Comparison of ENCODE assay signal across 17 cellular contexts in the genomic region with DNA sequence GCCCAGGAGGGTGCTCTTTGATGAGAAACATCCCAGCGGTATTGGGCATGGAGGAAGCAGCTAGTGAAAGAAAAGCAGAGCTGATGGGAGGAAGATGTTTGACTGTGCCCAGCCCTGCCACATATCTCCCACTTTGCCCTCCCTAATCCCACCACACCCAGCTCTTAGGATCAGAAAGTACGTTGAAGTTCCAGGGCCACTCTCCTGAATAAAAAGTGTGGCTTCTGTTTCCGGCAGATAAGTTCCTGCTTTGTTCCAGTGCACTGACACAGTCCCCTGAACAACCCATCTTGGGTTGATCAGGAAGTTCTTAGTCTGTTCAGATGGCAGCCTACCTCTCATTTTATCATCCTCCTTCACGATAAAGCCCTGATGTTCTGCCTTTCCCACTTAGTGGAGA. TPM values are rescaled to one million over a fixed set of nuclear protein-coding genes. Genes with fewer than 3 reads are reported as not detected.
DNase-seq lines count a peak whose midpoint lies in the region; ATAC-seq and TF ChIP-seq lines count a peak whose summit lies in the region.
"Had no signal": no experiment of that assay in that cellular context is flagged by ENCODE, and none has a peak within 500 bp of the region (broad histone marks: within the 10 kb centered on the region; RNA-seq: fewer than 3 reads in every experiment).

No MANE protein-coding gene starts in this region.

- H2AFZ ChIP-seq in PC-9 (no peak overlapping the region), parathyroid adenoma (no peak overlapping the region)

- H3K27me3 Mint-ChIP-seq in CD8-positive, alpha-beta T cell (ENCODE audit: low read depth): no peaks in the 10 kb centered on the region
- peaks cover 0 to 3% (median 3%) of the 10 kb centered on the region in 3 donors for H3K27me3 Mint-ChIP-seq in immature natural killer cell (ENCODE audit: low read depth in 3 of 3)
- H3K27me3 Mint-ChIP-seq: activated CD4-positive, alpha-beta T cell treated with anti-CD3 and anti-CD28 coated beads, Interleukin-2, amount 10 ng/mL, durations not matched to agents 7 days and 5 days; stimulated activated naive CD8-positive, alpha-beta T cell treated with anti-CD3 and anti-CD28 coated beads, Interleukin-15, amount 100 ng/mL, for 72 hours had no signal

- intact Hi-C loops in CD8-positive, alpha-beta T cell (cut with DNase I, micrococcal nuclease): no loop called here
- intact Hi-C loops in PC-9 (cut with micrococcal nuclease; ENCODE audit: unreplicated experiment): no loop called here

- ATAC-seq in CD8-positive, alpha-beta T cell: no peak
- ATAC-seq in HG03045 (IDR thresholded peaks at IDR 0.05; ENCODE audit: unreplicated experiment) (no peak), GM19328 (IDR thresholded peaks at IDR 0.05; ENCODE audit: unreplicated experiment) (no peak), HG03460 (IDR thresholded peaks at IDR 0.05; ENCODE audit: unreplicated experiment) (no peak)
- ATAC-seq: stimulated activated naive CD8-positive, alpha-beta T cell treated with anti-CD3 and anti-CD28 coated beads, Interleukin-15, amount 100 ng/mL, for 72 hours had no signal

- CTCF ChIA-PET in CD8-positive, alpha-beta T cell (lab: Charles Lee): interaction anchor here (0.6 kb wide), 1 partner anchor 671 kb away, joined by 4 read pairs; no protein-coding TSS in a partner anchor
- CTCF ChIA-PET in PC-9 (lab: Charles Lee): no interaction called here

- TF ChIP-seq CTCF in CD8-positive, alpha-beta T cell (IDR thresholded peaks at IDR 0.05): no peak
- TF ChIP-seq CTCF in PC-9 (conservative IDR thresholded peaks at IDR 0.05): no peak
- no peak for TF ChIP-seq CTCF in parathyroid adenoma (IDR thresholded peaks at IDR 0.05)

- H3K4me3 Mint-ChIP-seq in CD8-positive, alpha-beta T cell: no peak overlapping the region
- H3K4me3 Mint-ChIP-seq in immature natural killer cell: no peak overlapping the region
- H3K4me3 Mint-ChIP-seq: activated CD4-positive, alpha-beta T cell treated with anti-CD3 and anti-CD28 coated beads, Interleukin-2, amount 10 ng/mL, durations not matched to agents 7 days and 5 days; brain; stimulated activated naive CD8-positive, alpha-beta T cell treated with anti-CD3 and anti-CD28 coated beads, Interleukin-15, amount 100 ng/mL, for 72 hours had no signal

- POLR2A ChIA-PET in CD8-positive, alpha-beta T cell (lab: Charles Lee): no interaction called here
- POLR2A ChIA-PET in PC-9 (lab: Charles Lee; ENCODE audit: unreplicated experiment): no interaction called here

- BruUV-seq in PC-9 (replicated peaks; lab: Mats Ljungman, UMichigan): no TSS peak

- H3K36me3 ChIP-seq in CD8-positive, alpha-beta T cell (ENCODE audit: insufficient read depth, low read length): no peaks in the 10 kb centered on the region
- H3K36me3 ChIP-seq in PC-9 (ENCODE audit: low read depth): 0 out of 2 replicates have a peak, but pooled peaks cover 9% of the 10 kb centered on the region
- no peaks in the 10 kb centered on the region for H3K36me3 ChIP-seq in parathyroid adenoma (ENCODE audit: control insufficient read depth, insufficient read depth, low read length)

- H4K20me1 ChIP-seq in PC-9 (ENCODE audit: insufficient read depth): no peaks in the 10 kb centered on the region

- peaks cover 15% of the 10 kb centered on the region for H3K4me1 ChIP-seq in CD8-positive, alpha-beta T cell (ENCODE audit: insufficient read depth, low read length)
- peaks cover 60% of the 10 kb centered on the region for H3K4me1 ChIP-seq in PC-9 (replicated peaks; ENCODE audit: insufficient read depth)
- peaks cover 58% of the 10 kb centered on the region for H3K4me1 ChIP-seq in parathyroid adenoma

- H3K27me3 ChIP-seq in CD8-positive, alpha-beta T cell (ENCODE audit: insufficient read depth, low read length): no peaks in the 10 kb centered on the region
- H3K27me3 ChIP-seq in PC-9 (ENCODE audit: insufficient read depth, low read depth): no peaks in the 10 kb centered on the region
- H3K27me3 ChIP-seq in parathyroid adenoma (ENCODE audit: control insufficient read depth, insufficient read depth, low read length): no peaks in the 10 kb centered on the region
- H3K27me3 ChIP-seq: esophagus muscularis mucosa had no signal

- peaks cover 21% of the 10 kb centered on the region for H3K4me1 Mint-ChIP-seq in CD8-positive, alpha-beta T cell (ENCODE audit: low read depth)
- H3K4me1 Mint-ChIP-seq in immature natural killer cell: peaks cover 9 to 10% of the 10 kb centered on the region in 2 donors

- H3K9me2 ChIP-seq in PC-9 (ENCODE audit: insufficient read depth): no peaks in the 10 kb centered on the region

- peaks cover 41% of the 10 kb centered on the region for H3F3A ChIP-seq in PC-9 (ENCODE audit: insufficient read depth, low read depth)

- DNase-seq in CD8-positive, alpha-beta T cell: no peak
- DNase-seq in PC-9 (no peak), ecto neural progenitor cell (ENCODE audit: low spot score) (peak; percentile 43), immature natural killer cell (no peak)
- DNase-seq: activated CD4-positive, alpha-beta T cell treated with anti-CD3 and anti-CD28 coated beads, Interleukin-2, amount 10 ng/mL, durations not matched to agents 7 days and 5 days; C1 segment of cervical spinal cord; NCI-H1694 treated with DMSO at 0.1 percent for 48 hours; NCI-H82; stimulated activated CD4-positive, alpha-beta T cell treated with anti-CD3 and anti-CD28 coated beads, Interleukin-4, amount 100 ng/mL, for 1 hour; stimulated activated naive CD8-positive, alpha-beta T cell treated with anti-CD3 and anti-CD28 coated beads, Interleukin-15, amount 100 ng/mL, for 72 hours had no signal

- H3K27ac Mint-ChIP-seq in CD8-positive, alpha-beta T cell: peak overlapping the region; percentile 62
- peak overlapping the region in 1 of 6 donors; percentile 24 for H3K27ac Mint-ChIP-seq in immature natural killer cell
- H3K27ac Mint-ChIP-seq: activated CD4-positive, alpha-beta T cell treated with anti-CD3 and anti-CD28 coated beads, Interleukin-2, amount 10 ng/mL, durations not matched to agents 7 days and 5 days; activated T-helper 2 cell treated with anti-CD3 and anti-CD28 coated beads, Interferon-gamma antibody, Interleukin-2, Interleukin-4, amounts not matched to agents 10 μg/mL and 5 μg/mL and 100 μg/mL, durations not matched to agents 14 hours and 24 hours and 36 hours; stimulated activated naive CD8-positive, alpha-beta T cell treated with anti-CD3 and anti-CD28 coated beads, Interleukin-15, amount 100 ng/mL, for 72 hours had no signal

- no peak overlapping the region for H3K4me3 ChIP-seq in CD8-positive, alpha-beta T cell (ENCODE audit: low read depth, low read length)
- H3K4me3 ChIP-seq in PC-9: no peak overlapping the region
- no peak overlapping the region for H3K4me3 ChIP-seq in parathyroid adenoma (ENCODE audit: low read depth, low read length)
- H3K4me3 ChIP-seq: esophagus muscularis mucosa had no signal

- peaks cover 12% of the 10 kb centered on the region for H3K79me2 ChIP-seq in PC-9 (ENCODE audit: low read depth)
- H3K79me2 ChIP-seq in parathyroid adenoma: no peaks in the 10 kb centered on the region

- peaks cover 66% of the 10 kb centered on the region for H3K36me3 Mint-ChIP-seq in CD8-positive, alpha-beta T cell
- H3K36me3 Mint-ChIP-seq in immature natural killer cell: no peaks in the 10 kb centered on the region

- no peak overlapping the region for H3K9ac ChIP-seq in parathyroid adenoma

- H3K9me3 ChIP-seq in CD8-positive, alpha-beta T cell (ENCODE audit: low read length): no peaks in the 10 kb centered on the region
- H3K9me3 ChIP-seq in PC-9 (ENCODE audit: insufficient read depth, low read depth) (no peaks in the 10 kb centered on the region), parathyroid adenoma (ENCODE audit: control insufficient read depth, low read length) (no peaks in the 10 kb centered on the region)
- H3K9me3 ChIP-seq: esophagus muscularis mucosa had no signal

- no peak overlapping the region for H3K27ac ChIP-seq in CD8-positive, alpha-beta T cell (ENCODE audit: low read depth, low read length)
- peak overlapping the region; percentile 93; the same call in 1 of the 2 replicates for H3K27ac ChIP-seq in PC-9
- H3K27ac ChIP-seq in parathyroid adenoma: peak overlapping the region; percentile 53

- H3K4me2 ChIP-seq in PC-9 (no peak overlapping the region), parathyroid adenoma (ENCODE audit: low read length) (no peak overlapping the region)

- no peaks in the 10 kb centered on the region for H3K9me3 Mint-ChIP-seq in CD8-positive, alpha-beta T cell
- no peaks in the 10 kb centered on the region for H3K9me3 Mint-ChIP-seq in immature natural killer cell
- H3K9me3 Mint-ChIP-seq: activated CD4-positive, alpha-beta T cell treated with anti-CD3 and anti-CD28 coated beads, Interleukin-2, amount 10 ng/mL, durations not matched to agents 7 days and 5 days; activated T-helper 2 cell treated with anti-CD3 and anti-CD28 coated beads, Interferon-gamma antibody, Interleukin-2, Interleukin-4, amounts not matched to agents 10 μg/mL and 5 μg/mL and 100 μg/mL, durations not matched to agents 14 hours and 24 hours and 36 hours; brain; stimulated activated naive CD8-positive, alpha-beta T cell treated with anti-CD3 and anti-CD28 coated beads, Interleukin-15, amount 100 ng/mL, for 72 hours had no signal

RNA-seq across cellular contexts. Expression of a gene that starts 16.5 kb away (rescaled TPM):
- 10 to 100 TPM; 32.8 to 37.0 TPM for total RNA-seq in CD8-positive, alpha-beta T cell
- 34.1 and 42.7 TPM in 2 replicates for total RNA-seq in PC-9 (2021)
- polyA plus RNA-seq in immature natural killer cell: 1 to 10 TPM in 2 of 3 donors, not detected in 1; 3.0 to 3.1 TPM

RNA-seq across cellular contexts. Expression of a gene that starts 52.2 kb away (rescaled TPM):
- 1 to 10 TPM; 4.3 to 4.5 TPM for total RNA-seq in CD8-positive, alpha-beta T cell
- total RNA-seq in PC-9 (2021): 15.8 and 16.1 TPM in 2 replicates
- 10 to 100 TPM; 31.3 to 36.6 (median 33.1) TPM for polyA plus RNA-seq in immature natural killer cell

RNA-seq across cellular contexts. Expression of a gene that starts 52.5 kb away (rescaled TPM):
- 10 to 100 TPM; 75.4 to 85.6 TPM for total RNA-seq in CD8-positive, alpha-beta T cell
- total RNA-seq in PC-9 (2021): 80.1 and 81.3 TPM in 2 replicates
- 10 to 100 TPM in 2 of 3 donors, 1 to 10 TPM in 1; 7.8 to 34.2 (median 11.0) TPM for polyA plus RNA-seq in immature natural killer cell
